Comparison of ENCODE assay signal across 8 cellular contexts in the genomic region with DNA sequence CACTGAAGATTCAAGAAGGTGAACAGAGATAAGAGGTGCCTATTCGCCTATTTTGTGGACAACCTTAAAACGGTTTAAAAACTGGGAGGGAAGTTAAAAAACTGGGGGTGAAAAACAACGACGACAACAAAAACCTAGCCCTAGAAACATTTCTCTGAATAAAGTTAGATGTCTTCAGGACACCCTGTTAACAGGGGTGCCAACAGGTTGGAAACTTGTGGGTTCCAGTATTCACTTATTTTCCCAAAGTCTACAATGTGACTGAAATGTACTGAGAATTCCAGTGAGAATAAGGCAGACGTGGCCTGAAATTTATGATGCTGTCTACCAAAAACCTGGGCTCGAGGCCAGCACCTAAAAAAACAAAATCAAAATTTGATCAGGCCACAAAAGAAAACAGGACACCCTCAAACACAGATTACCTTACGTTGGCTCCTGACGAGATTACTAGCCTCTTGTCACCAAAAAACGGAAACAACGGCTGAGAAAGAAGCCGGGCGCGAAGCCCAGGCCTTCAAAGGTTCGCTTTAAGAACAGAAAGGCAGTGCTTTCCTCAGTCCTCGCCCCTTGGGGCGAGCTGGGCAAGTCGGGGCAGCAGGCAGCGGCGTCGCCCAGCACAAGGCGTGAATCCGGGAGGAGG. TPM values are rescaled to one million over a fixed set of nuclear protein-coding genes. Genes with fewer than 3 reads are reported as not detected.
DNase-seq lines count a peak whose midpoint lies in the region; ATAC-seq and TF ChIP-seq lines count a peak whose summit lies in the region.

No MANE protein-coding gene starts in this region.

- DNase-seq in DMS 273 treated with DMSO at 0.1 percent for 48 hours (lab: John Stamatoyannopoulos, UW) (peak; percentile 65), DMS 273 (lab: John Stamatoyannopoulos, UW; ENCODE audit: unreplicated experiment) (no peak), SJCRH30 (no peak), fibroblast of lung (ENCODE audit: low read depth in 2 of 2) (no peak), prostate gland (ENCODE audit: low spot score) (no peak), NCI-H345 (lab: John Stamatoyannopoulos, UW) (no peak)
- DNase-seq in stimulated activated CD4-positive, alpha-beta T cell treated with anti-CD3 and anti-CD28 coated beads, Interleukin-2, amount 100 ng/mL, for 24 hours: no peak

- intact Hi-C loops in prostate gland (cut with DNase I): loop anchor here (5.0 kb wide), 1 partner anchor 383 kb away; a partner anchor contains a TSS

- H3K4me3 ChIP-seq in SJCRH30: peak overlapping the region; percentile 87
- H3K4me3 ChIP-seq in fibroblast of lung (replicated peaks in 1 of 4; ENCODE audit: control extremely low read depth in 1 of 4, insufficient read depth in 1 of 4, low read depth in 3 of 4, low read length in 4 of 4): peak overlapping the region; percentile 87 to 99 (median 94)
- H3K4me3 ChIP-seq in prostate gland: peak overlapping the region; percentile 72

- peak overlapping the region; percentile 98 for H3K27ac ChIP-seq in SJCRH30
- peak overlapping the region; percentile 97 for H3K27ac ChIP-seq in fibroblast of lung (ENCODE audit: insufficient read depth, low read length)
- H3K27ac ChIP-seq in prostate gland: peak overlapping the region; percentile 96 to 97

- no peak for TF ChIP-seq CTCF in fibroblast of lung (conservative IDR thresholded peaks at IDR 0.05 in 1 of 2, IDR thresholded peaks at IDR 0.05 in 1 of 2; ENCODE audit: low read depth in 1 of 2, low read length in 2 of 2)
- no peak for TF ChIP-seq CTCF in prostate gland (IDR thresholded peaks at IDR 0.05)

- 1% methylated on average over 22 of the region's 22 CpGs for WGBS in prostate gland

- H3K27me3 ChIP-seq in SJCRH30 (no peaks in the 10 kb centered on the region), fibroblast of lung (ENCODE audit: control insufficient read depth, insufficient read depth, low read length) (no peaks in the 10 kb centered on the region), prostate gland (replicated peaks; ENCODE audit: insufficient read depth) (no peaks in the 10 kb centered on the region)

- H3K4me1 ChIP-seq in SJCRH30: peaks cover 10% of the 10 kb centered on the region
- H3K4me1 ChIP-seq in fibroblast of lung (ENCODE audit: control insufficient read depth, extremely low read depth, insufficient read depth, low read length): peaks cover 4% of the 10 kb centered on the region
- H3K4me1 ChIP-seq in prostate gland (replicated peaks): peaks cover 12% of the 10 kb centered on the region

- H3K79me2 ChIP-seq in fibroblast of lung (ENCODE audit: control insufficient read depth, insufficient read depth, low read length): peaks cover 36% of the 10 kb centered on the region

- no peaks in the 10 kb centered on the region for H4K20me1 ChIP-seq in fibroblast of lung (ENCODE audit: control insufficient read depth, extremely low read depth, insufficient read depth, low read length)

- ATAC-seq in HG02798 (IDR thresholded peaks at IDR 0.05; ENCODE audit: poor library complexity, unreplicated experiment): peak; percentile 53

- no peak for TF ChIP-seq POLR2A in prostate gland (IDR thresholded peaks at IDR 0.05)

- peak overlapping the region; percentile 91 for H3K9ac ChIP-seq in fibroblast of lung (ENCODE audit: insufficient read depth, low read length)

- H3K4me2 ChIP-seq in fibroblast of lung (ENCODE audit: extremely low read depth, insufficient read depth, low read length): peak overlapping the region; percentile 99

- peaks cover 3% of the 10 kb centered on the region; the same call in 1 of the 2 replicates for H3K36me3 ChIP-seq in SJCRH30
- no peaks in the 10 kb centered on the region for H3K36me3 ChIP-seq in fibroblast of lung (ENCODE audit: control insufficient read depth, insufficient read depth, low read length)
- H3K36me3 ChIP-seq in prostate gland: no peaks in the 10 kb centered on the region

- no peaks in the 10 kb centered on the region for H3K9me3 ChIP-seq in SJCRH30 (replicated peaks)
- H3K9me3 ChIP-seq in fibroblast of lung (ENCODE audit: control insufficient read depth, insufficient read depth, low read depth, low read length): no peaks in the 10 kb centered on the region
- H3K9me3 ChIP-seq in prostate gland: no peaks in the 10 kb centered on the region

- H2AFZ ChIP-seq in fibroblast of lung (ENCODE audit: low read length): peak overlapping the region; percentile 67

RNA-seq across cellular contexts. Expression of a gene that starts 0.9 kb away (rescaled TPM):
- 103 and 107 TPM in 2 replicates for total RNA-seq in SJCRH30 (2014; rRNA removed; shearing (Covaris generic))
- total RNA-seq in fibroblast of lung (94.3 and 109 TPM in 2 replicates), prostate gland (10 to 100 TPM; 43.8 to 48.2 TPM)
- 52.9 and 66.2 TPM in 2 replicates for polyA plus RNA-seq in fibroblast of lung
- 53.1 and 61.5 TPM in 2 replicates for polyA plus RNA-seq in fibroblast of lung (2012)
- 7.0 and 14.0 TPM in 2 replicates for polyA minus RNA-seq in fibroblast of lung (ENCODE audit: low replicate concordance)
